ENCODE assay signal across 20 cellular contexts in genomic region chr2:120897399-120897798, GRCh38.
"Had no signal": no experiment of that assay in that cellular context is flagged by ENCODE, and none has a peak within 500 bp of the region (broad histone marks: within the 10 kb centered on the region; RNA-seq: fewer than 3 reads in every experiment).

No MANE protein-coding gene starts in this region.

- DNase-seq: cortex of kidney; dorsolateral prefrontal cortex; effector CD8-positive, alpha-beta T cell; heart right ventricle; hypothalamus; midbrain; nephron progenitor cell; stimulated activated CD4-positive, alpha-beta T cell treated with anti-CD3 and anti-CD28 coated beads, Interleukin-2, amount 100 ng/mL, for 24 hours; stimulated activated CD4-positive, alpha-beta T cell treated with anti-CD3 and anti-CD28 coated beads, Interleukin-4, amount 100 ng/mL, for 4 hours; stimulated activated naive B cell treated with anti-CD40 and anti-IgM and Interleukin-4, amounts not matched to agents 10 μg/mL and 1 μg/mL and 100 μg/mL, for 72 hours; stimulated activated naive CD8-positive, alpha-beta T cell treated with anti-CD3 and anti-CD28 coated beads, Interleukin-15, amount 100 ng/mL, for 72 hours; testis had no signal

- H3K4me3 Mint-ChIP-seq: stimulated activated naive B cell treated with anti-CD40 and anti-IgM and Interleukin-4, amounts not matched to agents 10 μg/mL and 1 μg/mL and 100 μg/mL, for 72 hours; stimulated activated naive CD8-positive, alpha-beta T cell treated with anti-CD3 and anti-CD28 coated beads, Interleukin-15, amount 100 ng/mL, for 72 hours had no signal

- FAIRE-seq: endometrium, frontal cortex, islet of Langerhans had no signal

- H3K27ac Mint-ChIP-seq: nephron progenitor cell; stimulated activated naive B cell treated with anti-CD40 and anti-IgM and Interleukin-4, amounts not matched to agents 10 μg/mL and 1 μg/mL and 100 μg/mL, for 72 hours had no signal

- H3K4me1 Mint-ChIP-seq: stimulated activated naive B cell treated with anti-CD40 and anti-IgM and Interleukin-4, amounts not matched to agents 10 μg/mL and 1 μg/mL and 100 μg/mL, for 72 hours; stimulated activated naive CD8-positive, alpha-beta T cell treated with anti-CD3 and anti-CD28 coated beads, Interleukin-15, amount 100 ng/mL, for 72 hours had no signal

- H3K27me3 Mint-ChIP-seq: stimulated activated naive B cell treated with anti-CD40 and anti-IgM and Interleukin-4, amounts not matched to agents 10 μg/mL and 1 μg/mL and 100 μg/mL, for 72 hours; stimulated activated naive CD8-positive, alpha-beta T cell treated with anti-CD3 and anti-CD28 coated beads, Interleukin-15, amount 100 ng/mL, for 72 hours had no signal

- H3K9me3 Mint-ChIP-seq: nephron progenitor cell; stimulated activated naive B cell treated with anti-CD40 and anti-IgM and Interleukin-4, amounts not matched to agents 10 μg/mL and 1 μg/mL and 100 μg/mL, for 72 hours; stimulated activated naive CD8-positive, alpha-beta T cell treated with anti-CD3 and anti-CD28 coated beads, Interleukin-15, amount 100 ng/mL, for 72 hours had no signal

- H3K27ac ChIP-seq: dorsolateral prefrontal cortex, heart right ventricle, sigmoid colon, skin epidermis, tibial nerve had no signal

- H3K36me3 Mint-ChIP-seq: stimulated activated naive B cell treated with anti-CD40 and anti-IgM and Interleukin-4, amounts not matched to agents 10 μg/mL and 1 μg/mL and 100 μg/mL, for 72 hours had no signal

- H3K4me3 ChIP-seq: dorsolateral prefrontal cortex, heart right ventricle, sigmoid colon, skin epidermis, testis, tibial nerve had no signal

- H3K36me3 ChIP-seq: heart right ventricle, sigmoid colon, tibial nerve had no signal

- H3K9me3 ChIP-seq: heart right ventricle, sigmoid colon, testis, tibial nerve had no signal

- H3K27me3 ChIP-seq: sigmoid colon, testis, tibial nerve had no signal

- ATAC-seq: esophagus mucosa; heart right ventricle; left lobe of liver; stimulated activated naive B cell treated with anti-CD40 and anti-IgM and Interleukin-4, amounts not matched to agents 10 μg/mL and 1 μg/mL and 100 μg/mL, for 72 hours; stimulated activated naive CD8-positive, alpha-beta T cell treated with anti-CD3 and anti-CD28 coated beads, Interleukin-15, amount 100 ng/mL, for 72 hours had no signal
